ENCODE assay signal across 8 cellular contexts in genomic region chr19:510606-511100, GRCh38. TPM values are rescaled to one million over a fixed set of nuclear protein-coding genes. Genes with fewer than 3 reads are reported as not detected.
DNase-seq lines count a peak whose midpoint lies in the region; ATAC-seq, FAIRE-seq and TF ChIP-seq lines count a peak whose summit lies in the region.

No MANE protein-coding gene starts in this region.

- H3K9me3 ChIP-seq in endodermal cell (ENCODE audit: control insufficient read depth, low read length) (no peaks in the 10 kb centered on the region), mesodermal cell (ENCODE audit: control insufficient read depth, low read length) (no peaks in the 10 kb centered on the region)

- WGBS in endodermal cell (ENCODE audit: insufficient coverage in 1 of 2, insufficient read length in 1 of 2), 2 experiments: 14 to 20% methylated on average over 7 to 21 of the region's 21 CpGs
- 14 to 22% methylated on average over 7 to 13 of the region's 21 CpGs for WGBS in mesodermal cell (ENCODE audit: insufficient coverage in 2 of 2), 2 experiments

- H3K4me3 ChIP-seq in endodermal cell (ENCODE audit: low read length) (no peak overlapping the region), mesodermal cell (ENCODE audit: extremely low read depth, insufficient read depth, low read length, poor library complexity, severe bottlenecking) (peak overlapping the region; percentile 14)

- peaks cover 6% of the 10 kb centered on the region for H3K4me1 ChIP-seq in endodermal cell (ENCODE audit: control insufficient read depth, insufficient read depth, low read length)
- H3K4me1 ChIP-seq in mesodermal cell (ENCODE audit: control insufficient read depth, insufficient read depth, low read length, poor library complexity, severe bottlenecking): peaks cover 15% of the 10 kb centered on the region

- H3K36me3 ChIP-seq in endodermal cell (ENCODE audit: control insufficient read depth, insufficient read depth, low read length) (peaks cover 5% of the 10 kb centered on the region), mesodermal cell (ENCODE audit: control insufficient read depth, insufficient read depth, low read length) (peaks cover 20% of the 10 kb centered on the region)

- FAIRE-seq in HTR-8/SVneo (lab: Jason Lieb, UNC): no peak

- no peaks in the 10 kb centered on the region for H3K9me3 Mint-ChIP-seq in endodermal cell

- in situ Hi-C loops in G401 (cut with HindIII; ENCODE audit: low sequenced_read_pairs): no loop called here

- H3K27ac ChIP-seq in endodermal cell (ENCODE audit: low read depth, low read length) (peak overlapping the region; percentile 90), mesodermal cell (ENCODE audit: low read depth, low read length, severe bottlenecking) (peak overlapping the region; percentile 87)

- peaks cover 14% of the 10 kb centered on the region for H3K27me3 Mint-ChIP-seq in endodermal cell (ENCODE audit: insufficient read depth)

- peaks cover 15% of the 10 kb centered on the region for H3K4me1 Mint-ChIP-seq in endodermal cell

- H3K27me3 ChIP-seq in endodermal cell (ENCODE audit: control insufficient read depth, insufficient read depth, low read length, poor library complexity, severe bottlenecking): no peaks in the 10 kb centered on the region

- peak overlapping the region; percentile 42 for H3K4me3 Mint-ChIP-seq in endodermal cell

- peaks cover 19% of the 10 kb centered on the region for H3K36me3 Mint-ChIP-seq in endodermal cell (ENCODE audit: low read depth)

- peak overlapping the region; percentile 53 for H3K9ac ChIP-seq in endodermal cell (ENCODE audit: extremely low read depth, low read length, poor library complexity, severe bottlenecking)

- DNase-seq in G401 (ENCODE audit: low spot score) (peak; percentile 78), HTR-8/SVneo (ENCODE audit: insufficient read length, low spot score) (peak; percentile 67), NOMO-1 treated with dmso at 0.1 percent for 144 hours (lab: John Stamatoyannopoulos, UW; ENCODE audit: unreplicated experiment) (peak; percentile 89), endodermal cell (peak; percentile 99)
- DNase-seq in activated CD8-positive, alpha-beta memory T cell treated with anti-CD3 and anti-CD28 coated beads, Interleukin-2, amount 50 U/mL, for 1 hour (ENCODE audit: extremely low read depth): peak; percentile 85
- DNase-seq in stimulated activated CD8-positive, alpha-beta memory T cell treated with anti-CD3 and anti-CD28 coated beads, Interleukin-15, amount 100 ng/mL, for 4 hours (ENCODE audit: low read depth in 2 of 2): peak; percentile 75 to 84

- peak; percentile 100 for TF ChIP-seq CTCF in endodermal cell (conservative IDR thresholded peaks at IDR 0.05)

- H3K27ac Mint-ChIP-seq in endodermal cell: peak overlapping the region; percentile 91

- no peak for ATAC-seq in GM18858 (IDR thresholded peaks at IDR 0.05; ENCODE audit: unreplicated experiment)

RNA-seq across cellular contexts. Expression of gene TPGS1, which starts 3.4 kb away (rescaled TPM):
- total RNA-seq in G401 (2014; rRNA removed; shearing (Covaris generic)): 89.0 and 129 TPM in 2 replicates
- total RNA-seq in endodermal cell: 10 to 100 TPM; 11.7 to 13.0 TPM
- 12.3 TPM for polyA plus RNA-seq in endodermal cell (2013, experiment 1 of 2)
- polyA plus RNA-seq in endodermal cell (2013, experiment 2 of 2): 13.8 TPM
- polyA plus RNA-seq in mesodermal cell (2013, experiment 1 of 2): 17.5 TPM
- polyA plus RNA-seq in mesodermal cell (2013, experiment 2 of 2): 12.8 TPM

RNA-seq across cellular contexts. Expression of gene MADCAM1, which starts 14.4 kb away (rescaled TPM):
- total RNA-seq in G401 (2014; rRNA removed; shearing (Covaris generic)): 0.14 TPM in 1 of 2 replicates, not detected in the other
- 1 to 10 TPM in 1 of 2 donors, under 1 TPM in 1; 0.46 to 1.5 TPM for total RNA-seq in endodermal cell
- 0.85 TPM for polyA plus RNA-seq in endodermal cell (2013, experiment 1 of 2)
- polyA plus RNA-seq in endodermal cell (2013, experiment 2 of 2): 0.54 TPM
- 0.70 TPM for polyA plus RNA-seq in mesodermal cell (2013, experiment 1 of 2)
- 0.25 TPM for polyA plus RNA-seq in mesodermal cell (2013, experiment 2 of 2)

RNA-seq across cellular contexts. Expression of gene CDC34, which starts 20.9 kb away (rescaled TPM):
- total RNA-seq in G401 (2014; rRNA removed; shearing (Covaris generic)): 178 and 208 TPM in 2 replicates
- 100 to 1,000 TPM; 128 to 138 TPM for total RNA-seq in endodermal cell
- polyA plus RNA-seq in endodermal cell (2013, experiment 1 of 2): 116 TPM
- polyA plus RNA-seq in endodermal cell (2013, experiment 2 of 2): 123 TPM
- polyA plus RNA-seq in mesodermal cell (2013, experiment 1 of 2): 170 TPM
- polyA plus RNA-seq in mesodermal cell (2013, experiment 2 of 2): 138 TPM

RNA-seq across cellular contexts. Expression of gene GZMM, which starts 33.2 kb away (rescaled TPM):
- total RNA-seq in G401 (2014; rRNA removed; shearing (Covaris generic)): 0.17 and 0.74 TPM in 2 replicates
- under 1 TPM in 1 of 2 donors, not detected in 1; 0.51 TPM for total RNA-seq in endodermal cell
- not detected for polyA plus RNA-seq in endodermal cell (2013, experiment 1 of 2)
- polyA plus RNA-seq in endodermal cell (2013, experiment 2 of 2): not detected
- polyA plus RNA-seq in mesodermal cell (2013, experiment 1 of 2): not detected
- polyA plus RNA-seq in mesodermal cell (2013, experiment 2 of 2): not detected

RNA-seq across cellular contexts. Expression of gene SHC2, which starts 49.8 kb away (rescaled TPM):
- total RNA-seq in G401 (2014; rRNA removed; shearing (Covaris generic)): 12.7 and 14.3 TPM in 2 replicates
- 10 to 100 TPM; 56.5 to 93.0 TPM for total RNA-seq in endodermal cell
- polyA plus RNA-seq in endodermal cell (2013, experiment 1 of 2): 47.1 TPM
- polyA plus RNA-seq in endodermal cell (2013, experiment 2 of 2): 32.8 TPM
- 48.6 TPM for polyA plus RNA-seq in mesodermal cell (2013, experiment 1 of 2)
- 39.2 TPM for polyA plus RNA-seq in mesodermal cell (2013, experiment 2 of 2)
